34 cellular contexts compared by ENCODE assay signal in the genomic region with DNA sequence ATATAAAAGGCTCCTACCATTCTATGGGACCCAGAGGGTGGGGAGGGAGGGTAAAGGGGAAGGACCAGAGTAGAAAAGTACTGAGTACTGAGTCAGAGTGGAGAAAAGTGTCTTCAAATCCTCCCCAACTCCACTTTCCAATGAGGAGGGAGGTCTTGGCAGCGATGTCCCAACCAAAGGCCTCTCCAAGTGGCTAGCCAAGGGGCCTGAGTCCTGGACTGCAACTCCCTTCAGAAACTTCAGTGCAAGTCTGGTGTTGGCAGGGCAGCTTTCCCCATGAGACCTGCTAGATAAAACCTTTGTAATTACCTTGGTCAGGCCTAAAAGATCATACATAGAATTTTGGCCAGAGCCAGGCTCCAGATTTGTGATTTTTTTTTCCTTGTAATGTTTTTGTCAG.
"Had no signal": no experiment of that assay in that cellular context is flagged by ENCODE, and none has a peak within 500 bp of the region (broad histone marks: within the 10 kb centered on the region; RNA-seq: fewer than 3 reads in every experiment).

No MANE protein-coding gene starts in this region.

- H3K27ac ChIP-seq: KMS-11 had no signal

- H3K9me3 ChIP-seq: MG63 had no signal

- H3K27me3 ChIP-seq: MG63 had no signal

- DNase-seq: Karpas-422, Kasumi-1, MG63, MM.1S, MV-4-11, NCI-H1048, NCI-H1092, NCI-H1092 treated with DMSO at 0.1 percent for 48 hours, NCI-H1105, NCI-H1105 treated with DMSO at 0.1 percent for 48 hours, NCI-H1417, NCI-H1417 treated with DMSO at 0.1 percent for 48 hours, NCI-H1436, NCI-H1436 treated with DMSO at 0.1 percent for 48 hours, NCI-H146, NCI-H1694, NCI-H1694 treated with DMSO at 0.1 percent for 48 hours, NCI-H187, NCI-H187 treated with DMSO at 0.1 percent for 48 hours, NCI-H1930, NCI-H2029, NCI-H2029 treated with DMSO at 0.1 percent for 48 hours, NCI-H2081, NCI-H2081 treated with DMSO at 0.1 percent for 48 hours, NCI-H2107, NCI-H2171, NCI-H2171 treated with DMSO at 0.1 percent for 48 hours, NCI-H2227 treated with DMSO at 0.1 percent for 48 hours, NCI-H226, NCI-H345, NCI-H446, NCI-H446 treated with DMSO at 0.1 percent for 48 hours, NCI-H510A had no signal

- H3K4me3 ChIP-seq: MG63 had no signal

- H3K36me3 ChIP-seq: MG63 had no signal
